Comparison of ENCODE assay signal across 22 cellular contexts in genomic region chr2:43077876-43078275, GRCh38.
A peak's percentile ranks its signal among the peaks of the same experiment; 100 is the strongest.
DNase-seq lines count a peak whose midpoint lies in the region; ATAC-seq, FAIRE-seq and TF ChIP-seq lines count a peak whose summit lies in the region.
"Had no signal": no experiment of that assay in that cellular context is flagged by ENCODE, and none has a peak within 500 bp of the region (broad histone marks: within the 10 kb centered on the region; RNA-seq: fewer than 3 reads in every experiment).

No MANE protein-coding gene starts in this region.

- in situ Hi-C loops in IMR-90 (cut with MboI; ENCODE audit: low sequenced_read_pairs) = loop anchor here (10.0 kb wide), 1 partner anchor 147 kb away; the partner anchor contains the start of gene ZFP36L2

- H3K27ac Mint-ChIP-seq in brain (peak overlapping the region in 3 of 5 experiments; percentile 8 to 85 (median 18)), nephron (peak overlapping the region; percentile 63 to 99 (median 95))
- H3K27ac Mint-ChIP-seq: B cell had no signal

- H3K9me3 Mint-ChIP-seq in brain (peaks cover 0 to 3% (median 0%) of the 10 kb centered on the region in 5 experiments), nephron (no peaks in the 10 kb centered on the region)

- H3K9ac ChIP-seq in IMR-90 (ENCODE audit: low read depth, low read length) = no peak overlapping the region
- H3K9ac ChIP-seq: SK-N-SH had no signal

- peak overlapping the region; percentile 64 for H2AFZ ChIP-seq in IMR-90 (replicated peaks; ENCODE audit: low read length, poor library complexity)

- TF ChIP-seq RAD21 in A549 (conservative IDR thresholded peaks at IDR 0.05 in 1 of 2, IDR thresholded peaks at IDR 0.05 in 1 of 2) (no peak), IMR-90 (IDR thresholded peaks at IDR 0.05; ENCODE audit: low read length) (no peak)

- H4K20me1 ChIP-seq in IMR-90 (ENCODE audit: insufficient read depth, low read length) = no peaks in the 10 kb centered on the region

- TF ChIP-seq POLR2A in A549 (IDR thresholded peaks at IDR 0.05; ENCODE audit: low read length) (no peak), IMR-90 (IDR thresholded peaks at IDR 0.05; ENCODE audit: low read depth, low read length) (no peak)

- H4K91ac ChIP-seq in IMR-90 (ENCODE audit: insufficient read depth, low read depth, low read length) = peak overlapping the region; percentile 91

- peak overlapping the region; percentile 96 for H2BK20ac ChIP-seq in IMR-90 (ENCODE audit: low read depth, low read length)

- H3K27ac ChIP-seq in A549 (peak overlapping the region; percentile 13 to 85; a peak in 3 of 6 replicates), IMR-90 (ENCODE audit: insufficient read depth, low read length) (peak overlapping the region; percentile 24; the same call in 1 of the 2 replicates)

- no peaks in the 10 kb centered on the region for H3K9me3 ChIP-seq in A549
- no peaks in the 10 kb centered on the region for H3K9me3 ChIP-seq in IMR-90 (ENCODE audit: control insufficient read depth, insufficient read depth, low read length)
- H3K9me3 ChIP-seq: SK-N-SH had no signal

- 50% methylated on average over 1 of the region's 1 CpG for WGBS in A549 (ENCODE audit: missing lambda C conversion rate)
- no CpG with 5 or more reads among the region's 1 CpG for WGBS in IMR-90 (ENCODE audit: extremely low coverage in 2 of 2, insufficient read length in 1 of 2), 2 experiments

- intact Hi-C loops in IMR-90 (cut with micrococcal nuclease) = no loop called here

- H3K4me3 Mint-ChIP-seq in brain = no peak overlapping the region
- no peak overlapping the region for H3K4me3 Mint-ChIP-seq in nephron
- H3K4me3 Mint-ChIP-seq: B cell had no signal

- H3K79me1 ChIP-seq in IMR-90 (ENCODE audit: low read depth in 1 of 2, low read length in 2 of 2) = peaks cover 0 to 35% of the 10 kb centered on the region in 2 experiments; a peak in 2 of 4 replicates

- CTCF ChIA-PET in A549 (lab: Yijun Ruan, JAX) (interaction anchor here (0.8 to 1.9 kb wide), 5 partner anchors 27 to 151 kb away, joined by 3 to 8 read pairs (median 5); no protein-coding TSS in a partner anchor), IMR-90 (lab: Yijun Ruan, JAX) (no interaction called here)

- H3K4me1 Mint-ChIP-seq in brain (peaks cover 76% of the 10 kb centered on the region), nephron (peaks cover 74% of the 10 kb centered on the region)
- H3K4me1 Mint-ChIP-seq: B cell had no signal

- H3K4me3 ChIP-seq in A549 (no peak overlapping the region), IMR-90 (ENCODE audit: insufficient read depth, low read depth, low read length) (no peak overlapping the region)
- H3K4me3 ChIP-seq: K562 had no signal

- no TSS peak for BruUV-seq in IMR-90 (replicated peaks; lab: Mats Ljungman, UMichigan)

- dilution Hi-C loops in IMR-90 (cut with HindIII; ENCODE audit: low sequenced_read_pairs, unreplicated experiment) = no loop called here

- peak overlapping the region; percentile 96 for H2AK5ac ChIP-seq in IMR-90 (ENCODE audit: low read depth, low read length)

- ATAC-seq in A549 (no peak), IMR-90 (ENCODE audit: low read depth) (no peak), HG02759 (IDR thresholded peaks at IDR 0.05; ENCODE audit: unreplicated experiment) (no peak)
- ATAC-seq: K562 had no signal

- peak overlapping the region; percentile 41 to 59; a peak in 3 of 4 replicates for H4K8ac ChIP-seq in IMR-90 (ENCODE audit: low read depth in 2 of 2, low read length in 2 of 2)

- TF ChIP-seq CTCF in A549 (IDR thresholded peaks at IDR 0.05) = no peak
- no peak for TF ChIP-seq CTCF in IMR-90 (conservative IDR thresholded peaks at IDR 0.05; ENCODE audit: low read depth, low read length)
- TF ChIP-seq CTCF in brain (conservative IDR thresholded peaks at IDR 0.05) = no peak
- TF ChIP-seq CTCF in nephron (IDR thresholded peaks at IDR 0.05; ENCODE audit: unreplicated experiment in 3 of 3) = no peak

- H3K23ac ChIP-seq in IMR-90 (ENCODE audit: low read depth, low read length) = peak overlapping the region; percentile 54

- H3K4me2 ChIP-seq in A549 (no peak overlapping the region), IMR-90 (ENCODE audit: low read depth, low read length) (no peak overlapping the region)
- H3K4me2 ChIP-seq: SK-N-SH had no signal

- H3K14ac ChIP-seq in IMR-90 (replicated peaks; ENCODE audit: low read depth, low read length) = peak overlapping the region; percentile 79

- H3K36me3 Mint-ChIP-seq in brain = no peaks in the 10 kb centered on the region
- H3K36me3 Mint-ChIP-seq in nephron (ENCODE audit: low read depth) = no peaks in the 10 kb centered on the region

- POLR2A ChIA-PET in A549 (lab: Yijun Ruan, JAX) (no interaction called here), IMR-90 (lab: Charles Lee; ENCODE audit: unreplicated experiment) (interaction anchor here (0.5 to 0.7 kb wide), 2 partner anchors 8 to 36 kb away, joined by 4 to 6 read pairs; no protein-coding TSS in a partner anchor)

- no peak for TF ChIP-seq EP300 in A549 (IDR thresholded peaks at IDR 0.05)

- peak overlapping the region; percentile 31 for H2AK9ac ChIP-seq in IMR-90 (replicated peaks; ENCODE audit: low read depth, low read length, poor library complexity)

- H3K9me1 ChIP-seq in IMR-90 (ENCODE audit: insufficient read depth, low read length) = peaks cover 54% of the 10 kb centered on the region

- peaks cover 54% of the 10 kb centered on the region for H3K4me1 ChIP-seq in A549
- H3K4me1 ChIP-seq in IMR-90 (ENCODE audit: control insufficient read depth, insufficient read depth, low read length) = peaks cover 51% of the 10 kb centered on the region

- peak overlapping the region; percentile 79 for H3K18ac ChIP-seq in IMR-90 (ENCODE audit: low read depth, low read length)

- H2BK5ac ChIP-seq in IMR-90 (ENCODE audit: low read depth, low read length, poor library complexity, severe bottlenecking) = peak overlapping the region; percentile 35

- no peak overlapping the region for H3K56ac ChIP-seq in IMR-90 (ENCODE audit: extremely low read depth, insufficient read depth, low read length)

- no peak for FAIRE-seq in A549 (lab: Jason Lieb, UNC)
- FAIRE-seq: A204.1, D721Med, GM19239 had no signal

- no peaks in the 10 kb centered on the region for H3K27me3 ChIP-seq in IMR-90 (ENCODE audit: control insufficient read depth, insufficient read depth, low read length)

- peak overlapping the region; percentile 93 for H2BK120ac ChIP-seq in IMR-90 (ENCODE audit: low read depth, low read length)

- H4K5ac ChIP-seq in IMR-90 (ENCODE audit: low read depth, low read length) = peak overlapping the region; percentile 82

- peak overlapping the region; percentile 97 for H2BK15ac ChIP-seq in IMR-90 (ENCODE audit: low read depth, low read length)

- peaks cover 5% of the 10 kb centered on the region for H3K27me3 Mint-ChIP-seq in brain
- H3K27me3 Mint-ChIP-seq in nephron (ENCODE audit: low read depth) = peaks cover 4% of the 10 kb centered on the region
- H3K27me3 Mint-ChIP-seq: B cell had no signal

- peak overlapping the region; percentile 92 for H3K4ac ChIP-seq in IMR-90 (ENCODE audit: low read depth, low read length)

- no peaks in the 10 kb centered on the region for H3K36me3 ChIP-seq in IMR-90 (ENCODE audit: control insufficient read depth, insufficient read depth, low read length)

- DNase-seq in A549 (ENCODE audit: low read depth in 1 of 2, low spot score in 1 of 2) = no peak
- no peak for DNase-seq in IMR-90
- DNase-seq in activated CD4-positive, alpha-beta T cell treated with anti-CD3 and anti-CD28 coated beads for 48 hours = no peak
- no peak for DNase-seq in medulla oblongata (ENCODE audit: extremely low spot score)
- DNase-seq in SK-N-DZ (ENCODE audit: low spot score) = no peak
- DNase-seq: DMS53, EL, GF-D8, NCI-H1105 treated with DMSO at 0.1 percent for 48 hours, NCI-H2029 treated with DMSO at 0.1 percent for 48 hours, NCI-H446, NCI-H526 treated with DMSO at 0.1 percent for 48 hours, SHP77, SK-N-SH had no signal

TF ChIP-seq in A549, 52 proteins besides CTCF, POLR2A, EP300 and RAD21 (continues in another document):
- TF ChIP-seq HOXB5 (CRISPR knock-in tag; IDR thresholded peaks at IDR 0.05) (no peak), ZSCAN20 (CRISPR knock-in tag; IDR thresholded peaks at IDR 0.05) (no peak), NFE2L2 (conservative IDR thresholded peaks at IDR 0.05; ENCODE audit: low read length) (no peak), CEBPB (IDR thresholded peaks at IDR 0.05) (no peak), SMC3 (IDR thresholded peaks at IDR 0.05) (no peak), RCOR1 (IDR thresholded peaks at IDR 0.05; ENCODE audit: low read depth, low read length) (no peak), HEYL (CRISPR knock-in tag; IDR thresholded peaks at IDR 0.05) (no peak), PHF8 (IDR thresholded peaks at IDR 0.05; ENCODE audit: borderline replicate concordance, low read depth) (no peak), CHD2 (IDR thresholded peaks at IDR 0.05; ENCODE audit: low read length, partially characterized antibody) (no peak)

TF ChIP-seq in IMR-90, 13 proteins besides CTCF, POLR2A, EP300 and RAD21 (continues in another document):
- TF ChIP-seq USF2 (IDR thresholded peaks at IDR 0.05; ENCODE audit: low read depth, low read length) (no peak), NFE2L2 (IDR thresholded peaks at IDR 0.05; ENCODE audit: low read depth, low read length) (no peak), ELK1 (IDR thresholded peaks at IDR 0.05; ENCODE audit: borderline replicate concordance, low read depth, low read length) (no peak), RCOR1 (IDR thresholded peaks at IDR 0.05; ENCODE audit: insufficient replicate concordance, low read length) (no peak), RFX5 (IDR thresholded peaks at IDR 0.05; ENCODE audit: low read depth, low read length) (no peak), SMC3 (IDR thresholded peaks at IDR 0.05; ENCODE audit: low read depth, low read length) (no peak), CEBPB (IDR thresholded peaks at IDR 0.05; ENCODE audit: low read depth, low read length) (no peak), MXI1 (IDR thresholded peaks at IDR 0.05; ENCODE audit: borderline replicate concordance, low read depth, low read length) (no peak), FOS (IDR thresholded peaks at IDR 0.05; ENCODE audit: low read depth, low read length) (no peak), CHD1 (IDR thresholded peaks at IDR 0.05; ENCODE audit: low read depth, low read length) (no peak)
